Comparison of ENCODE assay signal across 1 cellular context in genomic region chr2:235595420-235596010, GRCh38.
TF ChIP-seq lines count a peak whose summit lies in the region.

No MANE protein-coding gene starts in this region.

TF ChIP-seq in SK-N-SH, 30 proteins besides CTCF, POLR2A, EP300 and RAD21 (continued from another document):
- TF ChIP-seq, protein P1, sequence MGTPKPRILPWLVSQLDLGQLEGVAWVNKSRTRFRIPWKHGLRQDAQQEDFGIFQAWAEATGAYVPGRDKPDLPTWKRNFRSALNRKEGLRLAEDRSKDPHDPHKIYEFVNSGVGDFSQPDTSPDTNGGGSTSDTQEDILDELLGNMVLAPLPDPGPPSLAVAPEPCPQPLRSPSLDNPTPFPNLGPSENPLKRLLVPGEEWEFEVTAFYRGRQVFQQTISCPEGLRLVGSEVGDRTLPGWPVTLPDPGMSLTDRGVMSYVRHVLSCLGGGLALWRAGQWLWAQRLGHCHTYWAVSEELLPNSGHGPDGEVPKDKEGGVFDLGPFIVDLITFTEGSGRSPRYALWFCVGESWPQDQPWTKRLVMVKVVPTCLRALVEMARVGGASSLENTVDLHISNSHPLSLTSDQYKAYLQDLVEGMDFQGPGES (IDR thresholded peaks at IDR 0.05; ENCODE audit: low read depth, low read length) = no peak
- no peak for TF ChIP-seq RFX5 (IDR thresholded peaks at IDR 0.05; ENCODE audit: low read length)
- TF ChIP-seq NRF1 (IDR thresholded peaks at IDR 0.05; ENCODE audit: low read depth, low read length) = no peak
- TF ChIP-seq FOSL2 (IDR thresholded peaks at IDR 0.05; ENCODE audit: borderline replicate concordance, low read depth) = no peak
